Comparison of ENCODE assay signal across 17 cellular contexts in genomic region chr19:16061943-16062342, GRCh38. TPM values are rescaled to one million over a fixed set of nuclear protein-coding genes. Genes with fewer than 3 reads are reported as not detected.
DNase-seq lines count a peak whose midpoint lies in the region; ATAC-seq and TF ChIP-seq lines count a peak whose summit lies in the region.
"Had no signal": no experiment of that assay in that cellular context is flagged by ENCODE, and none has a peak within 500 bp of the region (broad histone marks: within the 10 kb centered on the region; RNA-seq: fewer than 3 reads in every experiment).

No MANE protein-coding gene starts in this region.

- peaks cover 11% of the 10 kb centered on the region for H3K27me3 Mint-ChIP-seq in CD4-positive, CD25-positive, alpha-beta regulatory T cell
- H3K27me3 Mint-ChIP-seq in CD8-positive, alpha-beta memory T cell: peaks cover 0 to 4% of the 10 kb centered on the region in 2 donors
- no peaks in the 10 kb centered on the region for H3K27me3 Mint-ChIP-seq in activated T-cell treated with anti-CD3 and anti-CD28 coated beads, Interleukin-2, amount 50 U/mL, for 72 hours (ENCODE audit: low read depth)
- H3K27me3 Mint-ChIP-seq in endothelial cell (ENCODE audit: unreplicated experiment): peaks cover 10% of the 10 kb centered on the region
- H3K27me3 Mint-ChIP-seq in CD4-positive, alpha-beta T cell: no peaks in the 10 kb centered on the region
- H3K27me3 Mint-ChIP-seq: CD4-positive, alpha-beta memory T cell had no signal

- no peak overlapping the region for H3K4me3 Mint-ChIP-seq in CD4-positive, CD25-positive, alpha-beta regulatory T cell
- H3K4me3 Mint-ChIP-seq in CD8-positive, alpha-beta memory T cell: peak overlapping the region in 1 of 7 donors; percentile 4
- no peak overlapping the region for H3K4me3 Mint-ChIP-seq in activated T-cell treated with anti-CD3 and anti-CD28 coated beads, Interleukin-2, amount 50 U/mL, for 72 hours
- H3K4me3 Mint-ChIP-seq in endothelial cell (ENCODE audit: unreplicated experiment): peak overlapping the region; percentile 3
- H3K4me3 Mint-ChIP-seq in CD4-positive, alpha-beta T cell: no peak overlapping the region
- H3K4me3 Mint-ChIP-seq: CD4-positive, alpha-beta memory T cell; T-helper 1 cell treated with Interleukin-12 subunit alpha and Interleukin-12 subunit beta and Interleukin-4 antibody, amounts not matched to agents 30 μg/mL and 1 μg/mL, for 36 hours had no signal

- peak overlapping the region in 2 of 3 donors; percentile 81 to 82 for H3K27ac Mint-ChIP-seq in CD4-positive, CD25-positive, alpha-beta regulatory T cell
- peak overlapping the region in 2 of 8 donors; percentile 15 to 44 for H3K27ac Mint-ChIP-seq in CD8-positive, alpha-beta memory T cell
- H3K27ac Mint-ChIP-seq in activated T-cell treated with anti-CD3 and anti-CD28 coated beads, Interleukin-2, amount 50 U/mL, for 72 hours: no peak overlapping the region
- H3K27ac Mint-ChIP-seq in endothelial cell (ENCODE audit: unreplicated experiment): no peak overlapping the region
- H3K27ac Mint-ChIP-seq in CD4-positive, alpha-beta T cell: no peak overlapping the region
- H3K27ac Mint-ChIP-seq: T-helper 1 cell treated with Interleukin-12 subunit alpha and Interleukin-12 subunit beta and Interleukin-4 antibody, amounts not matched to agents 30 μg/mL and 1 μg/mL, for 36 hours had no signal

- DNase-seq in CD4-positive, CD25-positive, alpha-beta regulatory T cell: peak in 1 of 3 donors; percentile 41
- DNase-seq in CD8-positive, alpha-beta memory T cell: peak in 3 of 5 donors; percentile 44 to 75 (median 73)
- DNase-seq in activated T-cell treated with anti-CD3 and anti-CD28 coated beads, Interleukin-2, amount 50 U/mL, for 72 hours: peak; percentile 51 to 69
- DNase-seq in endothelial cell (ENCODE audit: low spot score) (no peak), D341Med (ENCODE audit: low spot score) (no peak), dermis blood vessel endothelial cell (no peak), transverse colon (no peak)
- no peak for DNase-seq in CD4-positive, alpha-beta T cell
- DNase-seq: DMS79, foreskin fibroblast had no signal

- TF ChIP-seq CTCF in endothelial cell (IDR thresholded peaks at IDR 0.05; ENCODE audit: unreplicated experiment): no peak
- no peak for TF ChIP-seq CTCF in CD4-positive, alpha-beta T cell (IDR thresholded peaks at IDR 0.05)
- TF ChIP-seq CTCF in transverse colon (IDR thresholded peaks at IDR 0.05): no peak

- in situ Hi-C loops in transverse colon (cut with MboI; ENCODE audit: low pct_ligation_motif_present in 1 of 4, low pct_unique_long_range_greater_than_20kb in 1 of 4, low sequenced_read_pairs in 3 of 4): no loop called here

- CTCF ChIA-PET in CD8-positive, alpha-beta memory T cell (lab: Charles Lee): interaction anchor here (0.6 to 8.2 kb wide), 15 partner anchors 13 to 257 kb away, joined by 3 to 71 read pairs (median 5); partner anchors contain the start of genes RAB8A and TPM4
- CTCF ChIA-PET in CD4-positive, alpha-beta T cell (lab: Charles Lee): interaction anchor here (0.7 to 3.3 kb wide), 7 partner anchors 15 to 51 kb away, joined by 3 to 24 read pairs (median 12); partner anchors contain the start of genes RAB8A and TPM4

- no peaks in the 10 kb centered on the region for H3K36me3 ChIP-seq in CD4-positive, CD25-positive, alpha-beta regulatory T cell (ENCODE audit: control insufficient read depth, insufficient read depth, low read length)
- H3K36me3 ChIP-seq in CD8-positive, alpha-beta memory T cell (ENCODE audit: insufficient read depth, low read length): no peaks in the 10 kb centered on the region
- no peaks in the 10 kb centered on the region for H3K36me3 ChIP-seq in transverse colon
- H3K36me3 ChIP-seq: ascending aorta, Peyer's patch, prostate gland had no signal

- H3K9me3 ChIP-seq in CD4-positive, CD25-positive, alpha-beta regulatory T cell (ENCODE audit: control insufficient read depth in 2 of 2, low read length in 2 of 2): peaks cover 0 to 7% of the 10 kb centered on the region in 2 experiments
- no peaks in the 10 kb centered on the region for H3K9me3 ChIP-seq in CD8-positive, alpha-beta memory T cell (ENCODE audit: low read length)
- H3K9me3 ChIP-seq in CD4-positive, alpha-beta T cell (ENCODE audit: control insufficient read depth, low read length): no peaks in the 10 kb centered on the region
- H3K9me3 ChIP-seq in transverse colon: no peaks in the 10 kb centered on the region
- H3K9me3 ChIP-seq: ascending aorta, Peyer's patch, prostate gland had no signal

- ATAC-seq in CD4-positive, CD25-positive, alpha-beta regulatory T cell (ENCODE audit: low read depth in 2 of 2): peak in 1 of 2 donors; percentile 61
- peak; percentile 67 to 86 for ATAC-seq in activated T-cell treated with anti-CD3 and anti-CD28 coated beads, Interleukin-2, amount 50 U/mL, for 72 hours (replicated peaks in 1 of 2)
- ATAC-seq in CD4-positive, alpha-beta T cell (ENCODE audit: poor library complexity): no peak

- WGBS in transverse colon (ENCODE audit: low coverage in 1 of 2), 2 donors: 66% methylated on average over 4 of the region's 4 CpGs; no CpG with 5 or more reads in 1 of the 2 donors

- peaks cover 6% of the 10 kb centered on the region for H3K4me1 ChIP-seq in CD4-positive, CD25-positive, alpha-beta regulatory T cell (ENCODE audit: control insufficient read depth, insufficient read depth, low read length, poor library complexity, severe bottlenecking)
- peaks cover 7% of the 10 kb centered on the region for H3K4me1 ChIP-seq in CD8-positive, alpha-beta memory T cell (ENCODE audit: insufficient read depth, low read length)
- H3K4me1 ChIP-seq in transverse colon: peaks cover 5 to 15% (median 6%) of the 10 kb centered on the region in 4 donors
- H3K4me1 ChIP-seq: prostate gland had no signal

- intact Hi-C loops in CD4-positive, alpha-beta T cell (cut with DNase I, micrococcal nuclease): loop anchor here (1.0 to 5.0 kb wide), 3 partner anchors 17 to 35 kb away; no protein-coding TSS in a partner anchor
- intact Hi-C loops in transverse colon (cut with DNase I; ENCODE audit: low total_unique reads): no loop called here

- no peak overlapping the region for H3K4me3 ChIP-seq in CD4-positive, CD25-positive, alpha-beta regulatory T cell (ENCODE audit: low read depth, low read length)
- H3K4me3 ChIP-seq in CD8-positive, alpha-beta memory T cell (ENCODE audit: low read length): no peak overlapping the region
- no peak overlapping the region for H3K4me3 ChIP-seq in transverse colon
- H3K4me3 ChIP-seq: ascending aorta, hepatocyte, Peyer's patch, prostate gland had no signal

- peaks cover 0 to 5% (median 2%) of the 10 kb centered on the region in 7 donors for H3K9me3 Mint-ChIP-seq in CD4-positive, CD25-positive, alpha-beta regulatory T cell
- H3K9me3 Mint-ChIP-seq in CD8-positive, alpha-beta memory T cell: peaks cover 0 to 6% (median 2%) of the 10 kb centered on the region in 5 donors
- H3K9me3 Mint-ChIP-seq in activated T-cell treated with anti-CD3 and anti-CD28 coated beads, Interleukin-2, amount 50 U/mL, for 72 hours: peaks cover 1 to 3% of the 10 kb centered on the region in 2 donors
- H3K9me3 Mint-ChIP-seq in endothelial cell (ENCODE audit: unreplicated experiment): peaks cover 4% of the 10 kb centered on the region
- H3K9me3 Mint-ChIP-seq in CD4-positive, alpha-beta T cell: no peaks in the 10 kb centered on the region

- no peak for TF ChIP-seq POLR2A in transverse colon (IDR thresholded peaks at IDR 0.05)

- no peak overlapping the region for H3K27ac ChIP-seq in CD4-positive, CD25-positive, alpha-beta regulatory T cell (ENCODE audit: insufficient read depth, low read length, poor library complexity, severe bottlenecking)
- no peak overlapping the region for H3K27ac ChIP-seq in CD8-positive, alpha-beta memory T cell (ENCODE audit: low read depth, low read length)
- H3K27ac ChIP-seq in CD4-positive, alpha-beta T cell (ENCODE audit: low read depth, low read length): no peak overlapping the region
- no peak overlapping the region for H3K27ac ChIP-seq in transverse colon
- H3K27ac ChIP-seq: ascending aorta, hepatocyte, KMS-11, Peyer's patch had no signal

- POLR2A ChIA-PET in CD8-positive, alpha-beta memory T cell (lab: Charles Lee): interaction anchor here (0.7 kb wide), 1 partner anchor 254 kb away, joined by 3 read pairs; no protein-coding TSS in a partner anchor
- POLR2A ChIA-PET in CD4-positive, alpha-beta T cell (lab: Charles Lee): interaction anchor here (2.8 kb wide), 1 partner anchor 49 kb away, joined by 12 read pairs; the partner anchor contains the start of gene RAB8A

- H3K36me3 Mint-ChIP-seq in CD4-positive, CD25-positive, alpha-beta regulatory T cell: no peaks in the 10 kb centered on the region
- no peaks in the 10 kb centered on the region for H3K36me3 Mint-ChIP-seq in CD8-positive, alpha-beta memory T cell
- peaks cover 1 to 3% of the 10 kb centered on the region in 2 donors for H3K36me3 Mint-ChIP-seq in activated T-cell treated with anti-CD3 and anti-CD28 coated beads, Interleukin-2, amount 50 U/mL, for 72 hours (ENCODE audit: insufficient read depth in 2 of 2)
- peaks cover 4% of the 10 kb centered on the region for H3K36me3 Mint-ChIP-seq in endothelial cell (ENCODE audit: low read depth, unreplicated experiment)
- H3K36me3 Mint-ChIP-seq in CD4-positive, alpha-beta T cell (ENCODE audit: low read depth): no peaks in the 10 kb centered on the region
- H3K36me3 Mint-ChIP-seq: CD4-positive, alpha-beta memory T cell had no signal

- no peak for TF ChIP-seq EP300 in transverse colon (IDR thresholded peaks at IDR 0.05; ENCODE audit: low read depth)

- peaks cover 5% of the 10 kb centered on the region for H3K27me3 ChIP-seq in CD4-positive, CD25-positive, alpha-beta regulatory T cell (ENCODE audit: control insufficient read depth, insufficient read depth, low read length)
- H3K27me3 ChIP-seq in CD8-positive, alpha-beta memory T cell (ENCODE audit: insufficient read depth, low read length, poor library complexity, severe bottlenecking): no peaks in the 10 kb centered on the region
- no peaks in the 10 kb centered on the region for H3K27me3 ChIP-seq in CD4-positive, alpha-beta T cell (ENCODE audit: control insufficient read depth, insufficient read depth, low read length)
- no peaks in the 10 kb centered on the region for H3K27me3 ChIP-seq in transverse colon
- H3K27me3 ChIP-seq: ascending aorta, hepatocyte, Peyer's patch had no signal

- peaks cover 6 to 20% (median 16%) of the 10 kb centered on the region in 4 donors for H3K4me1 Mint-ChIP-seq in CD4-positive, CD25-positive, alpha-beta regulatory T cell
- peaks cover 16 to 21% (median 18%) of the 10 kb centered on the region in 3 donors for H3K4me1 Mint-ChIP-seq in CD8-positive, alpha-beta memory T cell
- peaks cover 43% of the 10 kb centered on the region for H3K4me1 Mint-ChIP-seq in activated T-cell treated with anti-CD3 and anti-CD28 coated beads, Interleukin-2, amount 50 U/mL, for 72 hours (ENCODE audit: low read depth)
- peaks cover 12% of the 10 kb centered on the region for H3K4me1 Mint-ChIP-seq in endothelial cell (ENCODE audit: unreplicated experiment)
- peaks cover 18% of the 10 kb centered on the region for H3K4me1 Mint-ChIP-seq in CD4-positive, alpha-beta T cell (ENCODE audit: low read depth)

RNA-seq across cellular contexts. Expression of gene TPM4, which starts 14.4 kb away (rescaled TPM):
- 305 TPM for total RNA-seq in CD4-positive, CD25-positive, alpha-beta regulatory T cell
- 100 to 1,000 TPM; 109 to 163 (median 131) TPM for polyA plus RNA-seq in CD4-positive, CD25-positive, alpha-beta regulatory T cell
- total RNA-seq in CD8-positive, alpha-beta memory T cell: 100 to 1,000 TPM; 259 to 270 TPM
- 127 TPM for polyA plus RNA-seq in CD8-positive, alpha-beta memory T cell
- total RNA-seq in activated T-cell treated with anti-CD3 and anti-CD28 coated beads, Interleukin-2, amount 50 U/mL, for 72 hours: 100 to 1,000 TPM; 427 to 456 TPM
- total RNA-seq in endothelial cell (ENCODE audit: unreplicated experiment) (644 TPM), dermis blood vessel endothelial cell (533 and 897 TPM in 2 replicates), transverse colon (100 to 1,000 TPM; 228 to 491 (median 288) TPM)
- 100 to 1,000 TPM; 182 to 185 TPM for total RNA-seq in CD4-positive, alpha-beta T cell

RNA-seq across cellular contexts. Expression of gene RAB8A, which starts 49.7 kb away (rescaled TPM):
- total RNA-seq in CD4-positive, CD25-positive, alpha-beta regulatory T cell: 88.1 TPM
- 10 to 100 TPM; 79.6 to 93.0 (median 87.8) TPM for polyA plus RNA-seq in CD4-positive, CD25-positive, alpha-beta regulatory T cell
- total RNA-seq in CD8-positive, alpha-beta memory T cell: 100 to 1,000 TPM; 268 to 298 TPM
- polyA plus RNA-seq in CD8-positive, alpha-beta memory T cell: 86.3 TPM
- total RNA-seq in activated T-cell treated with anti-CD3 and anti-CD28 coated beads, Interleukin-2, amount 50 U/mL, for 72 hours: 10 to 100 TPM; 95.9 to 99.2 TPM
- total RNA-seq in endothelial cell (ENCODE audit: unreplicated experiment): 60.6 TPM
- 10 to 100 TPM; 74.9 to 79.0 TPM for total RNA-seq in CD4-positive, alpha-beta T cell
- 66.4 and 73.8 TPM in 2 replicates for total RNA-seq in dermis blood vessel endothelial cell
- 100 to 1,000 TPM in 1 of 4 donors, 10 to 100 TPM in 3; 22.3 to 102 (median 67.9) TPM for total RNA-seq in transverse colon

Comparison
In these comparisons a context has a peak if more than half of its experiments do, and no peak if none do; other contexts are left out.
1. DNase-seq: peak in CD8-positive, alpha-beta memory T cell (3 of 5) and activated T-cell treated with anti-CD3 and anti-CD28 coated beads, Interleukin-2, amount 50 U/mL, for 72 hours (2 of 2); none in endothelial cell (single experiment), CD4-positive, alpha-beta T cell (0 of 10), D341Med (single experiment), dermis blood vessel endothelial cell (single experiment) and transverse colon (single experiment).
2. H3K27ac Mint-ChIP-seq: peak in CD4-positive, CD25-positive, alpha-beta regulatory T cell (2 of 3); none in activated T-cell treated with anti-CD3 and anti-CD28 coated beads, Interleukin-2, amount 50 U/mL, for 72 hours (single experiment), endothelial cell (single experiment) and CD4-positive, alpha-beta T cell (single experiment).